ENCODE assay signal across 8 cellular contexts in the genomic region with DNA sequence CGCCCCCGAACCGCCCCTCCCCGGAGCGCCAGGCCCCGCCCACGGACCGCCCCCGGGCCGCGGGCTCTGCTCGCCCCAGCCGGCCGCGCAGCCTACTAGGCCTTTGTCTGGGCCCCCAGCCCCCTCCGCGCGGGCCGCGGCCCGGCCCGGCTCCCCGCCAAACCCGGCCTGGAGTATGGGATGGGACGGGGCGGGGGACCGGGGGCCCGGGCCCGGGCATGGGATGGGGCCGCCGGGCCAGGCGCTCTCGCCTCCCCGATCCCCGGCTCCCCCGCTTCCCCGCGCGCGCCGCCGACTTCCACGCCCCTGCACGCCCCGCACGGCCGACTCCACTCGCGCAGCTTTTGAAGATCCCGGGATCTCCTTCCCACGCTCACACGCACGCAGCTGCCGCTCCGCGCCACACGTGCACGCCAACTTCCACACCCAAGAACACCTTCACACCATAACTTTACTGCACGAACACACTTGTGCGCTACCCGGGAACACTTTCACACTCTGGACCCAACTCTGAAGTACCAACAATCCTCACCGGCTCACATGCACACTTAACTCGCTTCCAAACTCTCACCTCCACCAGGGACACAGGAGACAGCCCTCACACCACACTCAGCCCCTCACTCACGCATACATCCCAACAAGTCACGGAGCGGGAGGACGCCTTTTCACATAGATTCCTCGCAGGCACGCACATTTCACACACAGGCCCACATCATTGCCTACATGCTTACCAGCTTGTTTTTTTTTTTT. TPM values are rescaled to one million over a fixed set of nuclear protein-coding genes. Genes with fewer than 3 reads are reported as not detected.
DNase-seq lines count a peak whose midpoint lies in the region; ATAC-seq and TF ChIP-seq lines count a peak whose summit lies in the region.

No MANE protein-coding gene starts in this region.

- peak overlapping the region; percentile 87 to 97 (median 92) for H3K27ac ChIP-seq in esophagus squamous epithelium
- peak overlapping the region; percentile 54 to 61 for H3K27ac ChIP-seq in mucosa of rectum (ENCODE audit: low read depth in 2 of 2, low read length in 2 of 2)

- H3K27me3 ChIP-seq in esophagus squamous epithelium (no peaks in the 10 kb centered on the region), mucosa of rectum (ENCODE audit: control insufficient read depth in 2 of 2, insufficient read depth in 2 of 2, low read length in 2 of 2) (no peaks in the 10 kb centered on the region)

- 26 to 55% methylated on average over 8 to 21 of the region's 69 CpGs for WGBS in esophagus squamous epithelium, 2 donors

- peak overlapping the region; percentile 40 to 83 (median 71) for H3K4me3 ChIP-seq in esophagus squamous epithelium
- H3K4me3 ChIP-seq in mucosa of rectum (ENCODE audit: low read length in 2 of 2) = peak overlapping the region; percentile 67 to 71

- peak in 2 of 4 donors; percentile 13 to 44 for TF ChIP-seq POLR2A in esophagus squamous epithelium (IDR thresholded peaks at IDR 0.05)

- intact Hi-C loops in esophagus squamous epithelium (cut with DNase I) = no loop called here

- H3K36me3 ChIP-seq in esophagus squamous epithelium (no peaks in the 10 kb centered on the region), mucosa of rectum (ENCODE audit: control insufficient read depth in 2 of 2, insufficient read depth in 2 of 2, low read length in 2 of 2) (no peaks in the 10 kb centered on the region)

- H3K4me1 ChIP-seq in esophagus squamous epithelium = peaks cover 44 to 95% (median 70%) of the 10 kb centered on the region in 3 donors
- peaks cover 37 to 46% of the 10 kb centered on the region in 2 donors for H3K4me1 ChIP-seq in mucosa of rectum (ENCODE audit: control insufficient read depth in 2 of 2, insufficient read depth in 2 of 2, low read length in 2 of 2)

- no peaks in the 10 kb centered on the region for H3K9me3 ChIP-seq in esophagus squamous epithelium
- no peaks in the 10 kb centered on the region for H3K9me3 ChIP-seq in mucosa of rectum (ENCODE audit: control insufficient read depth in 2 of 2, low read length in 2 of 2)

- H3K9ac ChIP-seq in mucosa of rectum (ENCODE audit: low read depth in 1 of 2, low read length in 2 of 2) = peak overlapping the region; percentile 69 to 76

- peak; percentile 85 for DNase-seq in EH (ENCODE audit: low read depth)
- DNase-seq in OCI-M1 (lab: John Stamatoyannopoulos, UW) = peak; percentile 89
- DNase-seq in activated T-helper 1 cell treated with Interleukin-2 at 50 U/mL for 16 hours (ENCODE audit: low read depth) = peak; percentile 56
- no peak for DNase-seq in esophagus squamous epithelium (lab: John Stamatoyannopoulos, UW)
- DNase-seq in stimulated activated CD8-positive, alpha-beta memory T cell treated with anti-CD3 and anti-CD28 coated beads, Interleukin-2, amount 100 ng/mL, for 1 hour (ENCODE audit: low read depth in 2 of 2) = peak; percentile 31 to 51

- TF ChIP-seq CTCF in esophagus squamous epithelium (IDR thresholded peaks at IDR 0.05) = peak in 1 of 6 experiments; percentile 7

- ATAC-seq in HG03280 (IDR thresholded peaks at IDR 0.05; ENCODE audit: unreplicated experiment) (peak; percentile 63), HG03378 (IDR thresholded peaks at IDR 0.05; ENCODE audit: unreplicated experiment) (no peak)

RNA-seq across cellular contexts. Expression of a gene that starts 0.4 kb away (rescaled TPM):
- 100 to 1,000 TPM in 1 of 4 donors, 10 to 100 TPM in 3; 44.9 to 107 (median 54.2) TPM for total RNA-seq in esophagus squamous epithelium

RNA-seq across cellular contexts. Expression of a gene that starts 39.3 kb away (rescaled TPM):
- total RNA-seq in esophagus squamous epithelium = not detected
